Comparison of ENCODE assay signal across 1 cellular context in genomic region chr4:2510351-2511259, GRCh38.
TF ChIP-seq lines count a peak whose summit lies in the region.

No MANE protein-coding gene starts in this region.

TF ChIP-seq in GM12878, 131 proteins besides CTCF, POLR2A, EP300 and RAD21:
- no peak for TF ChIP-seq MYB (IDR thresholded peaks at IDR 0.05; ENCODE audit: borderline replicate concordance, low read depth, low read length)
- no peak for TF ChIP-seq FOXK2 (IDR thresholded peaks at IDR 0.05)
- TF ChIP-seq SRF (IDR thresholded peaks at IDR 0.05; ENCODE audit: low read depth in 2 of 2, low read length in 2 of 2): no peak
- TF ChIP-seq USF2 (IDR thresholded peaks at IDR 0.05; ENCODE audit: borderline replicate concordance, low read depth, low read length): no peak
- no peak for TF ChIP-seq HDGF (IDR thresholded peaks at IDR 0.05)
- no peak for TF ChIP-seq BMI1 (IDR thresholded peaks at IDR 0.05; ENCODE audit: borderline replicate concordance)
- no peak for TF ChIP-seq ZBED1 (IDR thresholded peaks at IDR 0.05; ENCODE audit: borderline replicate concordance)
- no peak for TF ChIP-seq RUNX3 (IDR thresholded peaks at IDR 0.05; ENCODE audit: low read length)
- TF ChIP-seq GATAD2B (conservative IDR thresholded peaks at IDR 0.05; ENCODE audit: low read depth): no peak
- no peak for TF ChIP-seq BRCA1 (IDR thresholded peaks at IDR 0.05; ENCODE audit: low read depth, low read length)
- TF ChIP-seq ATF3 (IDR thresholded peaks at IDR 0.05; ENCODE audit: borderline replicate concordance, extremely low read depth, low read depth, low read length): no peak
- no peak for TF ChIP-seq ELK1 (IDR thresholded peaks at IDR 0.05; ENCODE audit: low read depth, low read length)
- no peak for TF ChIP-seq E2F4 (IDR thresholded peaks at IDR 0.05; ENCODE audit: low read depth, low read length)
- TF ChIP-seq PKNOX1 (IDR thresholded peaks at IDR 0.05): no peak
- TF ChIP-seq EZH2 (IDR thresholded peaks at IDR 0.05; ENCODE audit: borderline replicate concordance, control insufficient read depth, low read depth, low read length): no peak
- TF ChIP-seq HDAC2 (IDR thresholded peaks at IDR 0.05): no peak
- no peak for TF ChIP-seq SMC3 (IDR thresholded peaks at IDR 0.05; ENCODE audit: borderline replicate concordance, low read length)
- TF ChIP-seq JUNB (IDR thresholded peaks at IDR 0.05): no peak
- no peak for TF ChIP-seq SREBF2 (IDR thresholded peaks at IDR 0.05; ENCODE audit: low read length)
